In genomic region chr1:204409111-204409510, GRCh38 we compare ENCODE assay signal across 1 cellular context.
TF ChIP-seq lines count a peak whose summit lies in the region.

No MANE protein-coding gene starts in this region.

TF ChIP-seq in HepG2, 621 proteins besides CTCF, POLR2A, EP300 and RAD21:
- TF ChIP-seq REST (IDR thresholded peaks at IDR 0.05; ENCODE audit: borderline replicate concordance in 1 of 2, low read depth in 1 of 2, low read length in 2 of 2) (peak in 1 of 2 experiments; percentile 77; a peak in 2 of 4 replicates), DRAP1 (CRISPR knock-in tag; IDR thresholded peaks at IDR 0.05) (no peak), ARID5B (CRISPR knock-in tag; IDR thresholded peaks at IDR 0.05) (no peak)
